ENCODE assay signal across 32 cellular contexts in genomic region chr17:21388066-21388465, GRCh38. TPM values are rescaled to one million over a fixed set of nuclear protein-coding genes. Genes with fewer than 3 reads are reported as not detected.
DNase-seq lines count a peak whose midpoint lies in the region; ATAC-seq and TF ChIP-seq lines count a peak whose summit lies in the region.
"Had no signal": no experiment of that assay in that cellular context is flagged by ENCODE, and none has a peak within 500 bp of the region (broad histone marks: within the 10 kb centered on the region; RNA-seq: fewer than 3 reads in every experiment).

No MANE protein-coding gene starts in this region.

- DNase-seq in Right ventricle myocardium inferior (ENCODE audit: missing footprints), result no peak
- DNase-seq in right atrium auricular region (ENCODE audit: low spot score), result no peak
- peak; percentile 61 for DNase-seq in NCI-H345 treated with DMSO at 0.1 percent for 48 hours (lab: John Stamatoyannopoulos, UW; ENCODE audit: unreplicated experiment)
- DNase-seq in glutamatergic neuron, result no peak
- no peak for DNase-seq in sciatic nerve (ENCODE audit: low spot score)
- DNase-seq in epidermal melanocyte (ENCODE audit: insufficient read length, low spot score), result no peak
- DNase-seq in central memory CD4-positive, alpha-beta T cell, result no peak
- no peak for DNase-seq in GM13976 (ENCODE audit: low spot score)
- DNase-seq: ACHN; activated B cell treated with CpG ODN at 0.5 μM for 24 hours; activated CD4-positive, alpha-beta T cell treated with anti-CD3 and anti-CD28 coated beads, Interleukin-2, amount 10 ng/mL, durations not matched to agents 7 days and 5 days; activated naive CD8-positive, alpha-beta T cell treated with anti-CD3 and anti-CD28 coated beads for 36 hours; cortex of kidney; effector memory CD8-positive, alpha-beta T cell; erythroblast; H7; kidney; naive thymus-derived CD8-positive, alpha-beta T cell; NCI-H1694 treated with DMSO at 0.1 percent for 48 hours; NCI-H82; occipital lobe; stimulated activated CD4-positive, alpha-beta T cell treated with anti-CD3 and anti-CD28 coated beads, Interleukin-15, amount 100 ng/mL, for 24 hours had no signal

- H3K27ac ChIP-seq in right atrium auricular region, result peak overlapping the region in 1 of 2 donors; percentile 39
- H3K27ac ChIP-seq: cardiac muscle cell, tibial nerve had no signal

- TF ChIP-seq CTCF in right atrium auricular region (IDR thresholded peaks at IDR 0.05) (no peak), glutamatergic neuron (IDR thresholded peaks at IDR 0.05; ENCODE audit: partially characterized antibody, unreplicated experiment) (no peak), GM13976 (IDR thresholded peaks at IDR 0.05; ENCODE audit: borderline replicate concordance, control extremely low read depth, extremely low read depth, insufficient read depth, missing control alignments) (no peak)

- H3K9me3 Mint-ChIP-seq in glutamatergic neuron (ENCODE audit: unreplicated experiment), result peaks cover 2% of the 10 kb centered on the region
- H3K9me3 Mint-ChIP-seq: activated B cell treated with CpG ODN at 0.5 μM for 24 hours; activated CD4-positive, alpha-beta T cell treated with anti-CD3 and anti-CD28 coated beads, Interleukin-2, amount 10 ng/mL, durations not matched to agents 7 days and 5 days; activated naive CD8-positive, alpha-beta T cell treated with anti-CD3 and anti-CD28 coated beads for 36 hours; effector memory CD8-positive, alpha-beta T cell; stimulated activated effector memory CD8-positive, alpha-beta T cell treated with anti-CD3 and anti-CD28 coated beads, Interleukin-12 subunit alpha, Interleukin-12 subunit beta, amount 100 ng/mL, for 72 hours had no signal

- peaks cover 0 to 20% of the 10 kb centered on the region in 2 donors for H3K4me1 ChIP-seq in right atrium auricular region
- H3K4me1 ChIP-seq: tibial nerve had no signal

- peaks cover 5% of the 10 kb centered on the region for H3K27me3 Mint-ChIP-seq in glutamatergic neuron (ENCODE audit: unreplicated experiment)
- H3K27me3 Mint-ChIP-seq: activated CD4-positive, alpha-beta T cell treated with anti-CD3 and anti-CD28 coated beads, Interleukin-2, amount 10 ng/mL, durations not matched to agents 7 days and 5 days; activated naive CD8-positive, alpha-beta T cell treated with anti-CD3 and anti-CD28 coated beads for 36 hours had no signal

- intact Hi-C loops in Right ventricle myocardium inferior (cut with DNase I) (no loop called here), sciatic nerve (cut with DNase I) (no loop called here)

- no peaks in the 10 kb centered on the region for H3K36me3 Mint-ChIP-seq in glutamatergic neuron (ENCODE audit: unreplicated experiment)
- H3K36me3 Mint-ChIP-seq: activated naive CD8-positive, alpha-beta T cell treated with anti-CD3 and anti-CD28 coated beads for 36 hours; naive thymus-derived CD8-positive, alpha-beta T cell; stimulated activated effector memory CD8-positive, alpha-beta T cell treated with anti-CD3 and anti-CD28 coated beads, Interleukin-12 subunit alpha, Interleukin-12 subunit beta, amount 100 ng/mL, for 72 hours had no signal

- H3K4me3 ChIP-seq in right atrium auricular region, result no peak overlapping the region
- H3K4me3 ChIP-seq: cardiac muscle cell, GM12878, lung, tibial nerve had no signal

- peaks cover 11% of the 10 kb centered on the region for H3K4me1 Mint-ChIP-seq in glutamatergic neuron (ENCODE audit: low read depth, unreplicated experiment)
- H3K4me1 Mint-ChIP-seq: activated B cell treated with CpG ODN at 0.5 μM for 24 hours; activated CD4-positive, alpha-beta T cell treated with anti-CD3 and anti-CD28 coated beads, Interleukin-2, amount 10 ng/mL, durations not matched to agents 7 days and 5 days; activated naive CD8-positive, alpha-beta T cell treated with anti-CD3 and anti-CD28 coated beads for 36 hours; B cell; stimulated activated effector memory CD8-positive, alpha-beta T cell treated with anti-CD3 and anti-CD28 coated beads, Interleukin-12 subunit alpha, Interleukin-12 subunit beta, amount 100 ng/mL, for 72 hours had no signal

- in situ Hi-C loops in GM13976 (cut with MboI; ENCODE audit: low sequenced_read_pairs, unreplicated experiment), result no loop called here

- no peaks in the 10 kb centered on the region for H3K27me3 ChIP-seq in right atrium auricular region
- H3K27me3 ChIP-seq: cardiac muscle cell had no signal

- ATAC-seq in Right ventricle myocardium inferior (peak; percentile 24), sciatic nerve (peak; percentile 23)
- ATAC-seq: effector memory CD8-positive, alpha-beta T cell; GM12878; HepG2; naive thymus-derived CD8-positive, alpha-beta T cell; stimulated activated effector memory CD8-positive, alpha-beta T cell treated with anti-CD3 and anti-CD28 coated beads, Interleukin-12 subunit alpha, Interleukin-12 subunit beta, amount 100 ng/mL, for 72 hours had no signal

- H3K27ac Mint-ChIP-seq in glutamatergic neuron (ENCODE audit: unreplicated experiment), result peak overlapping the region; percentile 39
- H3K27ac Mint-ChIP-seq: activated B cell treated with CpG ODN at 0.5 μM for 24 hours; activated CD4-positive, alpha-beta T cell treated with anti-CD3 and anti-CD28 coated beads, Interleukin-2, amount 10 ng/mL, durations not matched to agents 7 days and 5 days; activated naive CD8-positive, alpha-beta T cell treated with anti-CD3 and anti-CD28 coated beads for 36 hours; B cell; effector memory CD8-positive, alpha-beta T cell; naive thymus-derived CD8-positive, alpha-beta T cell; stimulated activated effector memory CD8-positive, alpha-beta T cell treated with anti-CD3 and anti-CD28 coated beads, Interleukin-12 subunit alpha, Interleukin-12 subunit beta, amount 100 ng/mL, for 72 hours had no signal

- H3K4me3 Mint-ChIP-seq in glutamatergic neuron (ENCODE audit: unreplicated experiment), result peak overlapping the region; percentile 25
- H3K4me3 Mint-ChIP-seq: activated B cell treated with CpG ODN at 0.5 μM for 24 hours; activated CD4-positive, alpha-beta T cell treated with anti-CD3 and anti-CD28 coated beads, Interleukin-2, amount 10 ng/mL, durations not matched to agents 7 days and 5 days; activated naive CD8-positive, alpha-beta T cell treated with anti-CD3 and anti-CD28 coated beads for 36 hours; B cell; effector memory CD8-positive, alpha-beta T cell; naive thymus-derived CD8-positive, alpha-beta T cell; stimulated activated effector memory CD8-positive, alpha-beta T cell treated with anti-CD3 and anti-CD28 coated beads, Interleukin-12 subunit alpha, Interleukin-12 subunit beta, amount 100 ng/mL, for 72 hours had no signal

- no peaks in the 10 kb centered on the region for H3K9me3 ChIP-seq in right atrium auricular region
- H3K9me3 ChIP-seq: tibial nerve had no signal

- H3K36me3 ChIP-seq in right atrium auricular region, result no peaks in the 10 kb centered on the region
- H3K36me3 ChIP-seq: cardiac muscle cell, tibial nerve had no signal

RNA-seq across cellular contexts. Expression of gene KCNJ12, which starts 11.9 kb away (rescaled TPM):
- total RNA-seq in Right ventricle myocardium inferior (12.6 TPM), right atrium auricular region (10 to 100 TPM; 12.0 to 17.3 TPM), glutamatergic neuron (ENCODE audit: unreplicated experiment) (9.6 TPM), sciatic nerve (1.0 TPM)
- total RNA-seq: activated B cell treated with CpG ODN at 0.5 μM for 24 hours; activated CD4-positive, alpha-beta T cell treated with anti-CD3 and anti-CD28 coated beads, Interleukin-2, amount 10 ng/mL, durations not matched to agents 7 days and 5 days; activated CD8-positive, alpha-beta memory T cell treated with anti-CD3 and anti-CD28 coated beads for 36 hours; activated naive CD8-positive, alpha-beta T cell treated with anti-CD3 and anti-CD28 coated beads for 36 hours; B cell; HepG2; naive thymus-derived CD8-positive, alpha-beta T cell; RPMI7951; T-helper 1 cell treated with Interleukin-12 subunit alpha and Interleukin-12 subunit beta and Interleukin-4 antibody, amounts not matched to agents 30 ng/mL and 1 ng/mL, for 36 hours had no signal
